In the genomic region with DNA sequence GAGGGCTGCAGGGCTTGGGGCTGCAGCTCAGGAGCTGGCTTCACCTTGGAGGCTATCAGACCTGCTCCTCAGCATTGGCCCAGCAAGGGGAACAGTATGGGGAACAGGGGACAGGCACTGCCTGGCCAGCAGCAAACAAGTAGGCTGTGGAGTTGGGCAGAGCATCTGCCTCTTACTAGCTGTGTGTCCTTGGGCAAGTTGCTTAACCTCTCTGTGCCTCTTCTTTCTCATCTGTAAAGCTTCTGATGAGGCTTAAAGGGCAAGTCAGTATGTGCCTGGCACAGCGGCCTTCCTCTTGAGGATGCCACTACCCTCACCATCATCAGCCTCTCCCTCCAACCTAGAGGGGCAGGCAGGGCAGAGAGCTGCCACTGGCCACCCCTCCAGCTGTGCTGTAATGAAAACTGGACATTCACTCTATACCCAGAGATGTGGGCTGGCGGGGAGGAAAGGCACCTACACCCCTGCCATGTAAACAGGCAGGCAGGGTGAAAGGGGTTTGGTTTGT, we compare ENCODE assay signal across 8 cellular contexts. TPM values are rescaled to one million over a fixed set of nuclear protein-coding genes. Genes with fewer than 3 reads are reported as not detected.
DNase-seq lines count a peak whose midpoint lies in the region; ATAC-seq and TF ChIP-seq lines count a peak whose summit lies in the region.

No MANE protein-coding gene starts in this region.

- H3K4me3 ChIP-seq in RWPE2 (ENCODE audit: severe bottlenecking) (peak overlapping the region; percentile 34), fibroblast of the aortic adventitia (ENCODE audit: low read depth, low read length) (peak overlapping the region; percentile 68), skeletal muscle cell (ENCODE audit: low read depth, low read length) (peak overlapping the region; percentile 50)

- H3K36me3 ChIP-seq in RWPE2 (ENCODE audit: low read depth): no peaks in the 10 kb centered on the region

- DNase-seq in RWPE2 (ENCODE audit: low spot score): no peak
- DNase-seq in fibroblast of the aortic adventitia (ENCODE audit: low read depth): no peak
- no peak for DNase-seq in skeletal muscle cell (ENCODE audit: low read depth)
- DNase-seq in NCI-H146 (lab: John Stamatoyannopoulos, UW): no peak
- no peak for DNase-seq in NCI-H1092 (lab: John Stamatoyannopoulos, UW)
- DNase-seq in NCI-H2107 treated with DMSO at 0.1 percent for 48 hours (lab: John Stamatoyannopoulos, UW; ENCODE audit: unreplicated experiment): no peak

- H3K27me3 ChIP-seq in RWPE2 (ENCODE audit: insufficient read depth, poor library complexity, severe bottlenecking): no peaks in the 10 kb centered on the region

- ATAC-seq in RWPE2 (ENCODE audit: low read depth) (no peak), HG02588 (IDR thresholded peaks at IDR 0.05; ENCODE audit: unreplicated experiment) (no peak)

- no peaks in the 10 kb centered on the region for H3K9me3 ChIP-seq in RWPE2 (ENCODE audit: severe bottlenecking)

- H3K4me1 ChIP-seq in RWPE2 (ENCODE audit: insufficient read depth, poor library complexity, severe bottlenecking): peaks cover 22% of the 10 kb centered on the region

- TF ChIP-seq CTCF in GM12874 (IDR thresholded peaks at IDR 0.05; ENCODE audit: insufficient read depth, low read depth, low read length): peak; percentile 58
- TF ChIP-seq CTCF in RWPE2 (IDR thresholded peaks at IDR 0.05; ENCODE audit: poor library complexity, severe bottlenecking): no peak
- TF ChIP-seq CTCF in fibroblast of the aortic adventitia (IDR thresholded peaks at IDR 0.05; ENCODE audit: insufficient read depth, low read length): no peak

- peak overlapping the region; percentile 85 for H3K27ac ChIP-seq in RWPE2 (ENCODE audit: poor library complexity, severe bottlenecking)

RNA-seq across cellular contexts. Expression of a gene that starts 7.5 kb away (rescaled TPM):
- 4.2 and 76.6 TPM in 2 replicates for total RNA-seq in fibroblast of the aortic adventitia (ENCODE audit: low replicate concordance)

RNA-seq across cellular contexts. Expression of a gene that starts 36.1 kb away (rescaled TPM):
- total RNA-seq in fibroblast of the aortic adventitia (ENCODE audit: low replicate concordance): 1.2 and 3.8 TPM in 2 replicates
